In the genomic region with DNA sequence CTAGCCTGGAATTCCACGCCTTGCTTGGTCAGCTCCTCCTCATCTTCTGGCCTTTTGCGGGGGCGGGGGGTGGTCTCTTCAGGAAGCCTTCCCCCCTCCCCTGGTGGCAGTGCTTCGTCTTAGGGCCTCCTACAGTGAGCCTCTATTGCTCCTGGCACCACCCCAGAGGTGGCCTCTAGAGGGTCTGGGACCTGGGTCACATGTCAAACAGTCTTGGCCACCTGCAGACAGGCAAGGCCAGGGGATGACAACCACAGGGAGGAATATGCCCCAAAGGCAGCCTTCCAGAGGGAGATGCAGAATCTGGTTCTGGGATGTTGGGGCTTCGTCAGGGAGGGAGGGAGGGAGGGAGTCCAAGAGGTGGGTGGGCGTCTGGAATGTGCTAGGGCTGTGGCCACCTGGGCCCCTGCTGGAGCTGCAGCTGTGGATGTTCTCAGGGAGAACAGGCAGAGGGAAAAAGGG, we compare ENCODE assay signal across 19 cellular contexts. TPM values are rescaled to one million over a fixed set of nuclear protein-coding genes. Genes with fewer than 3 reads are reported as not detected.
DNase-seq lines count a peak whose midpoint lies in the region; ATAC-seq, FAIRE-seq and TF ChIP-seq lines count a peak whose summit lies in the region.
"Had no signal": no experiment of that assay in that cellular context is flagged by ENCODE, and none has a peak within 500 bp of the region (broad histone marks: within the 10 kb centered on the region; RNA-seq: fewer than 3 reads in every experiment).

No MANE protein-coding gene starts in this region.

- H4K8ac ChIP-seq in H1 (ENCODE audit: extremely low read depth, insufficient read depth, low read length): no peak overlapping the region; the same call in 1 of the 2 replicates
- H4K8ac ChIP-seq in neuronal stem cell (ENCODE audit: low read depth, low read length): no peak overlapping the region

- H2BK20ac ChIP-seq in H1 (ENCODE audit: low read length): no peak overlapping the region

- no peaks in the 10 kb centered on the region for H3K36me3 ChIP-seq in H1 (ENCODE audit: control insufficient read depth in 2 of 4, insufficient read depth in 4 of 4, low read length in 3 of 4)
- H3K36me3 ChIP-seq in neuronal stem cell (replicated peaks in 1 of 2; ENCODE audit: control insufficient read depth in 2 of 2, insufficient read depth in 2 of 2, low read length in 2 of 2): no peaks in the 10 kb centered on the region

- no peaks in the 10 kb centered on the region for H3K79me2 ChIP-seq in H1 (ENCODE audit: control insufficient read depth in 1 of 2, insufficient read depth in 2 of 2, low read length in 2 of 2)

- H4K91ac ChIP-seq in H1 (replicated peaks; ENCODE audit: insufficient read length, low read length): no peak overlapping the region
- no peak overlapping the region for H4K91ac ChIP-seq in neuronal stem cell (ENCODE audit: low read depth, low read length, poor library complexity)

- no peaks in the 10 kb centered on the region for H3K23me2 ChIP-seq in H1 (ENCODE audit: low read depth, low read length)

- H3K14ac ChIP-seq in H1 (ENCODE audit: insufficient read length) (no peak overlapping the region), neuronal stem cell (ENCODE audit: low read length) (no peak overlapping the region)

- no peak overlapping the region for H2BK5ac ChIP-seq in H1 (ENCODE audit: low read depth, low read length)
- no peak overlapping the region for H2BK5ac ChIP-seq in neuronal stem cell (ENCODE audit: low read length)

- TF ChIP-seq EP300 in H1 (IDR thresholded peaks at IDR 0.05; ENCODE audit: borderline replicate concordance in 1 of 2, low read depth in 2 of 2, low read length in 2 of 2): no peak

- no peaks in the 10 kb centered on the region for H3K27me3 ChIP-seq in H1 (replicated peaks in 1 of 4; ENCODE audit: control insufficient read depth in 3 of 4, extremely low read depth in 1 of 4, insufficient read depth in 3 of 4, low read length in 3 of 4)
- H3K27me3 ChIP-seq in neuronal stem cell (ENCODE audit: control insufficient read depth in 3 of 3, insufficient read depth in 3 of 3, low read depth in 1 of 3, low read length in 3 of 3): peaks cover 0 to 22% (median 0%) of the 10 kb centered on the region in 3 experiments

- intact Hi-C loops in left colon (cut with DNase I, micrococcal nuclease): no loop called here

- peaks cover 28% of the 10 kb centered on the region for H3K27me3 Mint-ChIP-seq in activated CD8-positive, alpha-beta memory T cell treated with anti-CD3 and anti-CD28 coated beads, Interleukin-2, amount 10 ng/mL, durations not matched to agents 7 days and 5 days
- H3K27me3 Mint-ChIP-seq in immature natural killer cell (ENCODE audit: low read depth in 3 of 3): peaks cover 2 to 5% (median 2%) of the 10 kb centered on the region in 3 donors

- no peak overlapping the region for H2BK120ac ChIP-seq in H1 (replicated peaks; ENCODE audit: low read depth, low read length)
- H2BK120ac ChIP-seq in neuronal stem cell (ENCODE audit: low read depth, low read length): peak overlapping the region; percentile 19

- no peak overlapping the region for H3K18ac ChIP-seq in H1 (ENCODE audit: extremely low read depth, low read length)
- H3K18ac ChIP-seq in neuronal stem cell (ENCODE audit: low read length): no peak overlapping the region

- H3K79me1 ChIP-seq in H1 (ENCODE audit: low read depth, low read length) (no peaks in the 10 kb centered on the region), neuronal stem cell (ENCODE audit: low read depth, low read length) (no peaks in the 10 kb centered on the region)

- H3K4me2 ChIP-seq in H1 (ENCODE audit: insufficient read depth in 1 of 2, low read depth in 2 of 2, low read length in 2 of 2) (no peak overlapping the region), neuronal stem cell (ENCODE audit: insufficient read depth, low read length, poor library complexity, severe bottlenecking) (no peak overlapping the region)

- H3K9me3 ChIP-seq in H1 (ENCODE audit: insufficient read depth in 2 of 2, low read depth in 1 of 2, low read length in 1 of 2): no peaks in the 10 kb centered on the region
- no peaks in the 10 kb centered on the region for H3K9me3 ChIP-seq in neuronal stem cell (replicated peaks in 1 of 2; ENCODE audit: control insufficient read depth in 2 of 2, insufficient read depth in 1 of 2, low read depth in 1 of 2, low read length in 2 of 2)

- H3K4me3 ChIP-seq in H1 (ENCODE audit: extremely low read depth in 1 of 4, insufficient read depth in 2 of 4, low read depth in 3 of 4, low read length in 4 of 4): no peak overlapping the region
- no peak overlapping the region for H3K4me3 ChIP-seq in neuronal stem cell (ENCODE audit: low read length in 2 of 2)
- H3K4me3 ChIP-seq: GM23248 had no signal

- no peak overlapping the region for H2AFZ ChIP-seq in H1 (ENCODE audit: low read length)
- no peak overlapping the region for H2AFZ ChIP-seq in neuronal stem cell (ENCODE audit: low read length)
- H2AFZ ChIP-seq: GM23248 had no signal

- 81% methylated on average over 4 of the region's 6 CpGs; no CpG with 5 or more reads in 1 of the 2 experiments for WGBS in H1 (ENCODE audit: extremely low coverage in 1 of 2, insufficient coverage in 1 of 2, insufficient read length in 1 of 2, insufficient replicate concordance in 2 of 2, low coverage in 1 of 2, low lambda C conversion rate in 2 of 2, missing lambda C conversion rate in 1 of 2), 2 experiments
- WGBS in neuronal stem cell (ENCODE audit: extremely low coverage in 2 of 2, insufficient read length in 2 of 2, insufficient replicate concordance in 1 of 2), 2 donors: no CpG with 5 or more reads among the region's 6 CpGs

- H2BK15ac ChIP-seq in H1 (ENCODE audit: low read length) (no peak overlapping the region), neuronal stem cell (ENCODE audit: low read length) (no peak overlapping the region)

- H4K20me1 ChIP-seq in H1 (replicated peaks in 1 of 2; ENCODE audit: control insufficient read depth in 1 of 2, insufficient read depth in 2 of 2, low read length in 2 of 2): no peaks in the 10 kb centered on the region

- H3K27ac ChIP-seq in H1 (ENCODE audit: low read depth, low read length) (no peak overlapping the region), neuronal stem cell (replicated peaks; ENCODE audit: low read length) (no peak overlapping the region)
- H3K27ac ChIP-seq: 22Rv1, GM23248 had no signal

- H2AK5ac ChIP-seq in H1 (ENCODE audit: low read depth, low read length) (no peak overlapping the region), neuronal stem cell (ENCODE audit: low read depth, low read length) (peak overlapping the region; percentile 8)

- H3K27ac Mint-ChIP-seq in activated CD8-positive, alpha-beta memory T cell treated with anti-CD3 and anti-CD28 coated beads, Interleukin-2, amount 10 ng/mL, durations not matched to agents 7 days and 5 days: peak overlapping the region; percentile 16
- H3K27ac Mint-ChIP-seq in immature natural killer cell: peak overlapping the region in 1 of 6 donors; percentile 73
- H3K27ac Mint-ChIP-seq: CD8-positive, alpha-beta T cell had no signal

- TF ChIP-seq RAD21 in H1 (IDR thresholded peaks at IDR 0.05 in 1 of 2, conservative IDR thresholded peaks at IDR 0.05 in 1 of 2; ENCODE audit: low read depth in 2 of 2, low read length in 2 of 2): no peak

- no peak for TF ChIP-seq CTCF in H1 (IDR thresholded peaks at IDR 0.05; ENCODE audit: control extremely low read depth in 1 of 3, insufficient read depth in 1 of 3, low read depth in 1 of 3, low read length in 3 of 3)

- H3K9me3 Mint-ChIP-seq in activated CD8-positive, alpha-beta memory T cell treated with anti-CD3 and anti-CD28 coated beads, Interleukin-2, amount 10 ng/mL, durations not matched to agents 7 days and 5 days (ENCODE audit: low read depth): no peaks in the 10 kb centered on the region
- H3K9me3 Mint-ChIP-seq in immature natural killer cell: no peaks in the 10 kb centered on the region
- H3K9me3 Mint-ChIP-seq: CD14-positive monocyte; CD8-positive, alpha-beta T cell had no signal

- no peak overlapping the region for H3K4me3 Mint-ChIP-seq in activated CD8-positive, alpha-beta memory T cell treated with anti-CD3 and anti-CD28 coated beads, Interleukin-2, amount 10 ng/mL, durations not matched to agents 7 days and 5 days
- H3K4me3 Mint-ChIP-seq in immature natural killer cell: no peak overlapping the region
- H3K4me3 Mint-ChIP-seq: CD14-positive monocyte; CD8-positive, alpha-beta T cell had no signal

- no peak for FAIRE-seq in H1 (lab: Jason Lieb, UNC)
- FAIRE-seq: D721Med, G401.6, GM12891 had no signal

- TF ChIP-seq POLR2A in H1 (IDR thresholded peaks at IDR 0.05; ENCODE audit: control extremely low read depth in 1 of 2, low read depth in 2 of 2, low read length in 2 of 2): no peak

- H3K9ac ChIP-seq in H1 (replicated peaks in 1 of 4; ENCODE audit: extremely low read depth in 1 of 4, low read depth in 3 of 4, low read length in 3 of 4) (no peak overlapping the region), neuronal stem cell (ENCODE audit: low read depth, low read length, poor library complexity) (no peak overlapping the region)
- H3K9ac ChIP-seq: GM23248 had no signal

- DNase-seq in activated CD8-positive, alpha-beta memory T cell treated with anti-CD3 and anti-CD28 coated beads, Interleukin-2, amount 10 ng/mL, durations not matched to agents 7 days and 5 days: no peak
- DNase-seq in activated CD8-positive, alpha-beta memory T cell treated with anti-CD3 and anti-CD28 coated beads, Interleukin-2, amount 50 U/mL, for 4 hours: no peak
- DNase-seq in H1 (ENCODE audit: low read depth in 1 of 2, low spot score in 2 of 2): no peak
- DNase-seq in neuronal stem cell (ENCODE audit: low spot score): no peak
- DNase-seq in stimulated activated CD4-positive, alpha-beta T cell treated with anti-CD3 and anti-CD28 coated beads, Interleukin-2, amount 100 ng/mL, for 48 hours: no peak
- no peak for DNase-seq in left colon
- no peak for DNase-seq in immature natural killer cell
- DNase-seq: CD8-positive, alpha-beta T cell; COR-L47; DMS153; DMS79 treated with DMSO at 0.1 percent for 48 hours; EL; GM23248; H7 had no signal

- 0 out of 2 replicates have a peak overlapping the region, but pooled peaks have one; percentile 71 for H2BK12ac ChIP-seq in H1 (ENCODE audit: low read depth, low read length)
- H2BK12ac ChIP-seq in neuronal stem cell (ENCODE audit: low read length): no peak overlapping the region

- no peak for ATAC-seq in activated CD8-positive, alpha-beta memory T cell treated with anti-CD3 and anti-CD28 coated beads, Interleukin-2, amount 10 ng/mL, durations not matched to agents 7 days and 5 days
- ATAC-seq in left colon: no peak
- ATAC-seq: CD8-positive, alpha-beta T cell had no signal

- POLR2A ChIA-PET in H1 (lab: Charles Lee; ENCODE audit: partially characterized antibody): no interaction called here

- no peak overlapping the region for H3K4ac ChIP-seq in H1 (replicated peaks; ENCODE audit: insufficient read length, low read depth, low read length)
- H3K4ac ChIP-seq in neuronal stem cell (ENCODE audit: low read length): no peak overlapping the region

- H3K36me3 Mint-ChIP-seq in activated CD8-positive, alpha-beta memory T cell treated with anti-CD3 and anti-CD28 coated beads, Interleukin-2, amount 10 ng/mL, durations not matched to agents 7 days and 5 days: no peaks in the 10 kb centered on the region
- no peaks in the 10 kb centered on the region for H3K36me3 Mint-ChIP-seq in immature natural killer cell
- H3K36me3 Mint-ChIP-seq: CD14-positive monocyte; CD8-positive, alpha-beta T cell had no signal

- H3K56ac ChIP-seq in H1 (replicated peaks; ENCODE audit: insufficient read length, low read depth, low read length): no peak overlapping the region

- peaks cover 34% of the 10 kb centered on the region for H3K4me1 Mint-ChIP-seq in activated CD8-positive, alpha-beta memory T cell treated with anti-CD3 and anti-CD28 coated beads, Interleukin-2, amount 10 ng/mL, durations not matched to agents 7 days and 5 days
- no peaks in the 10 kb centered on the region for H3K4me1 Mint-ChIP-seq in immature natural killer cell
- H3K4me1 Mint-ChIP-seq: CD14-positive monocyte had no signal

- H3K4me1 ChIP-seq in H1 (replicated peaks in 1 of 4; ENCODE audit: control insufficient read depth in 3 of 4, insufficient read depth in 4 of 4, low read length in 3 of 4) (peaks cover 0 to 11% (median 2%) of the 10 kb centered on the region in 4 experiments; a peak in 5 of 7 replicates), neuronal stem cell (ENCODE audit: control insufficient read depth in 2 of 2, insufficient read depth in 1 of 2, low read depth in 1 of 2, low read length in 2 of 2) (no peaks in the 10 kb centered on the region)

- H4K5ac ChIP-seq in H1 (ENCODE audit: insufficient read length, low read depth, low read length): no peak overlapping the region

- CTCF ChIA-PET in activated CD8-positive, alpha-beta memory T cell treated with anti-CD3 and anti-CD28 coated beads, Interleukin-2, amount 10 ng/mL, durations not matched to agents 7 days and 5 days (lab: Charles Lee): interaction anchor here (1.6 to 9.4 kb wide), 6 partner anchors 9 to 121 kb away, joined by 4 to 45 read pairs (median 11); no protein-coding TSS in a partner anchor
- CTCF ChIA-PET in H1 (lab: Charles Lee; ENCODE audit: partially characterized antibody): interaction anchor here (1.2 to 7.1 kb wide), 9 partner anchors 10 to 136 kb away, joined by 3 to 55 read pairs (median 6); no protein-coding TSS in a partner anchor

- H3K23ac ChIP-seq in H1 (ENCODE audit: insufficient read length) (no peak overlapping the region), neuronal stem cell (ENCODE audit: low read depth, low read length, poor library complexity) (no peak overlapping the region)

RNA-seq across cellular contexts. Expression of gene SMPD3, which starts 50.6 kb away (rescaled TPM):
- total RNA-seq in activated CD8-positive, alpha-beta memory T cell treated with anti-CD3 and anti-CD28 coated beads, Interleukin-2, amount 10 ng/mL, durations not matched to agents 7 days and 5 days: 1 to 10 TPM; 7.7 to 7.9 TPM
- 1.1 and 1.3 TPM in 2 replicates for total RNA-seq in H1 (2021; fragmentation: NEBNext Ultra II Directional; extraction: Animal tissue kit (Norgen Biotek cat#: 25700))
- polyA plus RNA-seq in H1 (2011; rRNA removed): 0.39 and 0.55 TPM in 2 replicates
- 0.39 TPM for polyA plus RNA-seq in H1 (2011; cell fraction: cytosol; rRNA removed)
- polyA plus RNA-seq in H1 (2011; cell fraction: nucleus; rRNA removed): 1.3 TPM
- 1.2 to 1.8 TPM (median 1.7 TPM) in 4 replicates for polyA plus RNA-seq in H1 (2012, experiment 1 of 2)
- polyA plus RNA-seq in H1 (2012, experiment 2 of 2): 0.35 TPM
- 0.39 TPM for polyA plus RNA-seq in H1 (2013, experiment 1 of 2)
- polyA plus RNA-seq in H1 (2013, experiment 2 of 2): 0.46 TPM
- polyA minus RNA-seq in H1 (2011; rRNA and poly(A)+ RNA removed): 0.12 and 0.66 TPM in 2 replicates
- polyA minus RNA-seq in H1 (2011; cell fraction: cytosol; rRNA and poly(A)+ RNA removed): 1.6 TPM
- 1.1 TPM for polyA minus RNA-seq in H1 (2011; cell fraction: nucleus; rRNA and poly(A)+ RNA removed)
- 0.21 TPM for polyA plus RNA-seq in neuronal stem cell (2013, experiment 1 of 2)
- polyA plus RNA-seq in neuronal stem cell (2013, experiment 2 of 2): 0.15 TPM
- total RNA-seq in left colon: 10 to 100 TPM; 71.5 to 90.3 TPM
- polyA plus RNA-seq in immature natural killer cell: 1 to 10 TPM; 4.2 to 9.8 (median 7.5) TPM

Comparison
In these comparisons a context has a peak if more than half of its experiments do, and no peak if none do; other contexts are left out.
1. RNA of gene SMPD3, which starts 50.6 kb away (total RNA-seq): 71.5 to 90.3 TPM in left colon; 7.7 to 7.9 TPM in activated CD8-positive, alpha-beta memory T cell treated with anti-CD3 and anti-CD28 coated beads, Interleukin-2, amount 10 ng/mL, durations not matched to agents 7 days and 5 days and 1.1 to 1.3 TPM in H1; every median in the first group is over 4 times any median in the second.